12 cellular contexts compared by ENCODE assay signal in the genomic region with DNA sequence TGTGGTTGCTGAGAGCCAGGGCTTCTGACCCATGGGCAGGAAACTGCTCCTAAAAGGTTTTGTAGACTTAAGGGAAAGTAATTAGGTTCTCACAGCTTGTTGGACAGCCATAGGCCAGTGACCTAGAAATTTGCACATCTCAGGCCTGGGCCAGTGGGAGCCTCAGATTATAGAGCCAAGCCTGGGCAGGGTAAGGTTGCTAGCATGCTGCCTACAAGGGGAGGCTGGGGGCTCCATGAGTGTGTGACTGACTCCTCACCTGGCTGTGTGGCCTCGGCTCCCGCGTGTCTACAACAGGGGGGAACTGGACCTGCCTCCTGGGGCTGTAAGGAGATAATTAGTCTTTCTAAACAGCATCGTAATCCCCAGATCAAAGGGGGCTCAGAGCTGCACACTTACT.
DNase-seq lines count a peak whose midpoint lies in the region; ATAC-seq lines count a peak whose summit lies in the region.
"Had no signal": no experiment of that assay in that cellular context is flagged by ENCODE, and none has a peak within 500 bp of the region (broad histone marks: within the 10 kb centered on the region; RNA-seq: fewer than 3 reads in every experiment).

No MANE protein-coding gene starts in this region.

- H3K4me1 ChIP-seq in stomach smooth muscle (ENCODE audit: control insufficient read depth, insufficient read depth, low read length) = peaks cover 13% of the 10 kb centered on the region
- H3K4me1 ChIP-seq in GM23248 (ENCODE audit: insufficient read depth) = peaks cover 6% of the 10 kb centered on the region; the same call in 1 of the 2 replicates
- H3K4me1 ChIP-seq: SJCRH30 had no signal

- CTCF ChIA-PET in T-cell (lab: Charles Lee) = interaction anchor here in 1 of 2 donors (0.6 kb wide), 1 partner anchor 46 kb away, joined by 5 read pairs; no protein-coding TSS in a partner anchor

- H3K27ac Mint-ChIP-seq in activated CD4-positive, alpha-beta T cell treated with anti-CD3 and anti-CD28 coated beads, Interleukin-2, amount 10 ng/mL, durations not matched to agents 24 days and 14 days = no peak overlapping the region
- no peak overlapping the region for H3K27ac Mint-ChIP-seq in T-cell
- H3K27ac Mint-ChIP-seq: activated CD8-positive, alpha-beta memory T cell treated with anti-CD3 and anti-CD28 coated beads, Interleukin-2, amount 10 ng/mL, durations not matched to agents 7 days and 5 days had no signal

- POLR2A ChIA-PET in T-cell (lab: Charles Lee) = no interaction called here

- 0 out of 2 replicates have a peak, but pooled peaks cover 3% of the 10 kb centered on the region for H4K20me1 ChIP-seq in GM23248 (ENCODE audit: insufficient read depth)

- intact Hi-C loops in activated CD4-positive, alpha-beta T cell treated with anti-CD3 and anti-CD28 coated beads, Interleukin-2, amount 10 ng/mL, durations not matched to agents 24 days and 14 days (cut with micrococcal nuclease) = loop anchor here (5.0 kb wide), 1 partner anchor 104 kb away; no protein-coding TSS in a partner anchor

- no peak overlapping the region for H3K9ac ChIP-seq in stomach smooth muscle (ENCODE audit: low read length in 2 of 2)
- no peak overlapping the region for H3K9ac ChIP-seq in GM23248

- no peaks in the 10 kb centered on the region for H3K9me3 Mint-ChIP-seq in activated CD4-positive, alpha-beta T cell treated with anti-CD3 and anti-CD28 coated beads, Interleukin-2, amount 10 ng/mL, durations not matched to agents 24 days and 14 days
- no peaks in the 10 kb centered on the region for H3K9me3 Mint-ChIP-seq in T-cell

- in situ Hi-C loops in GM23248 (cut with MboI) = loop anchor here (10.0 kb wide), 1 partner anchor 112 kb away; no protein-coding TSS in a partner anchor

- DNase-seq in activated CD4-positive, alpha-beta T cell treated with anti-CD3 and anti-CD28 coated beads, Interleukin-2, amount 10 ng/mL, durations not matched to agents 24 days and 14 days = peak; percentile 55
- DNase-seq in activated CD4-positive, alpha-beta T cell treated with anti-CD3 and anti-CD28 coated beads, Interleukin-2, amount 50 U/mL, for 1 hour = no peak
- DNase-seq in T-cell (no peak), left lobe of liver (ENCODE audit: low spot score) (no peak), GM23248 (no peak)
- DNase-seq: activated CD8-positive, alpha-beta memory T cell treated with anti-CD3 and anti-CD28 coated beads, Interleukin-2, amount 10 ng/mL, durations not matched to agents 7 days and 5 days; NCI-H2171 treated with DMSO at 0.1 percent for 48 hours; SJCRH30 had no signal

- no peak overlapping the region for H2AFZ ChIP-seq in GM23248

- peaks cover 46% of the 10 kb centered on the region for H3K27me3 Mint-ChIP-seq in activated CD4-positive, alpha-beta T cell treated with anti-CD3 and anti-CD28 coated beads, Interleukin-2, amount 10 ng/mL, durations not matched to agents 24 days and 14 days
- peaks cover 44 to 49% of the 10 kb centered on the region in 2 donors for H3K27me3 Mint-ChIP-seq in T-cell

- no peaks in the 10 kb centered on the region for H3K36me3 ChIP-seq in stomach smooth muscle (ENCODE audit: control insufficient read depth in 2 of 2, insufficient read depth in 2 of 2, low read length in 2 of 2)
- H3K36me3 ChIP-seq in GM23248 (ENCODE audit: low read depth) = no peaks in the 10 kb centered on the region
- H3K36me3 ChIP-seq: neutrophil, SJCRH30 had no signal

- peaks cover 9% of the 10 kb centered on the region for H3K4me1 Mint-ChIP-seq in activated CD4-positive, alpha-beta T cell treated with anti-CD3 and anti-CD28 coated beads, Interleukin-2, amount 10 ng/mL, durations not matched to agents 24 days and 14 days
- H3K4me1 Mint-ChIP-seq in T-cell = peaks cover 5 to 15% (median 7%) of the 10 kb centered on the region in 3 donors

- 93 to 100% methylated on average over 4 of the region's 4 CpGs for WGBS in GM23248 (ENCODE audit: low coverage in 1 of 2, low lambda C conversion rate in 2 of 2, missing lambda C conversion rate in 2 of 2), 2 experiments

- H3K79me2 ChIP-seq in GM23248 (ENCODE audit: insufficient read depth) = peaks cover 25% of the 10 kb centered on the region

- ATAC-seq in T-cell (replicated peaks in 1 of 4) (no peak), left lobe of liver (peak; percentile 18), HG02981 (IDR thresholded peaks at IDR 0.05; ENCODE audit: unreplicated experiment) (no peak), GM21390 (IDR thresholded peaks at IDR 0.05; ENCODE audit: unreplicated experiment) (no peak)
- ATAC-seq: activated CD8-positive, alpha-beta memory T cell treated with anti-CD3 and anti-CD28 coated beads, Interleukin-2, amount 10 ng/mL, durations not matched to agents 7 days and 5 days had no signal

- H3K9me2 ChIP-seq in GM23248 (ENCODE audit: insufficient read depth) = no peaks in the 10 kb centered on the region

- H3K36me3 Mint-ChIP-seq in activated CD4-positive, alpha-beta T cell treated with anti-CD3 and anti-CD28 coated beads, Interleukin-2, amount 10 ng/mL, durations not matched to agents 24 days and 14 days (ENCODE audit: low read depth) = no peaks in the 10 kb centered on the region
- H3K36me3 Mint-ChIP-seq in T-cell = no peaks in the 10 kb centered on the region
- H3K36me3 Mint-ChIP-seq: activated CD8-positive, alpha-beta memory T cell treated with anti-CD3 and anti-CD28 coated beads, Interleukin-2, amount 10 ng/mL, durations not matched to agents 7 days and 5 days had no signal

- no peak overlapping the region for H3K4me2 ChIP-seq in GM23248 (ENCODE audit: unreplicated experiment)

- peaks cover 13% of the 10 kb centered on the region; the same call in 1 of the 2 replicates for H3F3A ChIP-seq in GM23248 (ENCODE audit: insufficient read depth)

- H3K9me3 ChIP-seq in stomach smooth muscle (ENCODE audit: control insufficient read depth in 2 of 2, low read length in 2 of 2) (no peaks in the 10 kb centered on the region), GM23248 (ENCODE audit: low read depth) (no peaks in the 10 kb centered on the region)
- H3K9me3 ChIP-seq: neutrophil, SJCRH30 had no signal

- no peak overlapping the region for H3K4me3 ChIP-seq in stomach smooth muscle (ENCODE audit: low read length in 2 of 2)
- H3K4me3 ChIP-seq in GM23248 = no peak overlapping the region
- H3K4me3 ChIP-seq: SJCRH30 had no signal

- H3K27ac ChIP-seq in stomach smooth muscle (ENCODE audit: low read length) (peak overlapping the region; percentile 18), GM23248 (no peak overlapping the region)
- H3K27ac ChIP-seq: neutrophil, SJCRH30 had no signal

- H3K27me3 ChIP-seq in stomach smooth muscle (ENCODE audit: control insufficient read depth in 1 of 2, insufficient read depth in 2 of 2, low read length in 2 of 2) = peaks cover 0 to 3% of the 10 kb centered on the region in 2 donors
- H3K27me3 ChIP-seq in GM23248 (replicated peaks; ENCODE audit: insufficient read depth) = no peaks in the 10 kb centered on the region
- H3K27me3 ChIP-seq: SJCRH30 had no signal

- no peak overlapping the region for H3K4me3 Mint-ChIP-seq in activated CD4-positive, alpha-beta T cell treated with anti-CD3 and anti-CD28 coated beads, Interleukin-2, amount 10 ng/mL, durations not matched to agents 24 days and 14 days
- H3K4me3 Mint-ChIP-seq in T-cell = peak overlapping the region in 2 of 3 donors; percentile 69 to 78
